In the genomic region with DNA sequence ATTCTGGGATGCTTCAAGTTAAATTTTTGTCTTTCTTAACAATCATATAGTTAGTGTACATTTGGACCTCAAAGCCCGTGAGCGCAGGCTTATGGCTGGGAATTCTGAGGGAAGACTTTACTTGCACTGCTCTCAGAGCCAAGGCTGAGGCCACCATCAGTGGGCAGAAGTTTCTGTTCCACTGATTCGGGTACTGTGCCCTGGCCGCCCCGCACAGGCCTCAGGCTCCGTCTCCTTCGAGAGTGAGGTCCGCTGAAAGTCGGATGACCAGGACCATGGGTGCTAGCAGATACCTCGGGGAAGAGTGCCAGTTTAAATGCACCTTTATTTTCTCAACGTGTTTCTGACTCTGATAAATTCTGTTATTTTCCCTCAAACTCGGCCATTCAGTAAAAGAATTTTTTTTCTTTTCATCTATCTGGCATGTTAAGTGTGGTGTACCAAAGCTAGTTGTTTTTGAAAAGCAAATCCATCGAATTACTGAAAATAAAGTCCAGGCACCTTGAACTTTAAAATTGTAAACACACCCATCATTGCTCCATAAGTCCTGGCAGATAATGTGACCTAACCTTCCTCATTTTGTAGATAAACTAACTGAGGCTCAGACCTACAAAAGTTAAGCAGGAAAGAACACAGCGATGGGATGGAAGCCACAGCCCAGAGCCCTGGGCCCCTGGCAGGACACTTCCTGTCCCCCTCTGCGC, we compare ENCODE assay signal across 21 cellular contexts.
"Had no signal": no experiment of that assay in that cellular context is flagged by ENCODE, and none has a peak within 500 bp of the region (broad histone marks: within the 10 kb centered on the region; RNA-seq: fewer than 3 reads in every experiment).

No MANE protein-coding gene starts in this region.

- H3K4me1 ChIP-seq: SJSA1 had no signal

- H3K4me3 ChIP-seq: SJSA1, SK-N-MC had no signal

- H3K36me3 ChIP-seq: SJSA1 had no signal

- H3K27ac ChIP-seq: SJSA1, SK-N-MC had no signal

- DNase-seq: IMR-90, Kasumi-1, KG1, MM.1S, NCI-H1092 treated with DMSO at 0.1 percent for 48 hours, NCI-H1436, NCI-H187, NCI-H2029, NCI-H2081 treated with DMSO at 0.1 percent for 48 hours, NCI-H2171, NCI-H226, NCI-H446, NCI-H510A, NCI-H524 treated with DMSO at 0.1 percent for 48 hours, NCI-H69, NCI-H774, Right ventricle myocardium superior, RPMI8226, SIG-M5 had no signal
